20 cellular contexts compared by ENCODE assay signal in the genomic region with DNA sequence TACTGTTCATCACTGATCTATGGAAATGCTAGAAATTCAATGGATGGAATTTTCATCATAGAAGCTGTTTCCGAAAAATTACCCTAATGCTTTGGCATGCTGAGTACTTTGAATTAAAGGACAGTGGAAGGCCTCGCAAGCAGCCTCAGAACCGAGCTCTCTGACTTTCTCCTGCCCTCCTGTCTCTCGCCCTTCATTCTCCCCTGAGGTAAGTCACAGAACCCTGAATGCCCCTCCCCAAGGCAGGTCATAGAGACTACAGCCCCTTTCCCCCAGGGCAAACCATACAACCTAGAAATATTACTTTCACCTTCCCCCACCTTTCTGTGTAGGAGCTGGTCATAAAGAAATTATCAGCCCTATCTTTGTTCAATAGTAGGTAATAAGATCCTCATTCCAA.
DNase-seq lines count a peak whose midpoint lies in the region; ATAC-seq, FAIRE-seq and TF ChIP-seq lines count a peak whose summit lies in the region.
"Had no signal": no experiment of that assay in that cellular context is flagged by ENCODE, and none has a peak within 500 bp of the region (broad histone marks: within the 10 kb centered on the region; RNA-seq: fewer than 3 reads in every experiment).

No MANE protein-coding gene starts in this region.

- ATAC-seq in HepG2 (no peak), right lobe of liver (no peak)

- no peaks in the 10 kb centered on the region for H3K36me3 ChIP-seq in HepG2 (replicated peaks in 1 of 2; ENCODE audit: control insufficient read depth in 1 of 2, insufficient read depth in 2 of 2, low read length in 2 of 2)
- no peaks in the 10 kb centered on the region for H3K36me3 ChIP-seq in right lobe of liver
- H3K36me3 ChIP-seq in endodermal cell (ENCODE audit: control insufficient read depth, insufficient read depth, low read length), result no peaks in the 10 kb centered on the region
- no peaks in the 10 kb centered on the region for H3K36me3 ChIP-seq in neural progenitor cell

- H3K9me3 Mint-ChIP-seq in endodermal cell (no peaks in the 10 kb centered on the region), neural progenitor cell (no peaks in the 10 kb centered on the region)
- H3K9me3 Mint-ChIP-seq: CD4-positive, alpha-beta T cell had no signal

- intact Hi-C loops in HepG2 (cut with micrococcal nuclease; ENCODE audit: unreplicated experiment) (loop anchor here (2.0 to 5.0 kb wide), 2 partner anchors 69 to 241 kb away; no protein-coding TSS in a partner anchor), right lobe of liver (cut with DNase I) (loop anchor here in 1 of 2 donors (10.0 kb wide), 1 partner anchor 527 kb away; no protein-coding TSS in a partner anchor)

- DNase-seq in HepG2 (ENCODE audit: low spot score) (no peak), right lobe of liver (no peak), endodermal cell (no peak), neural progenitor cell (ENCODE audit: low spot score) (no peak), GM13977 (ENCODE audit: low spot score) (no peak), NOMO-1 treated with dmso at 0.1 percent for 144 hours (lab: John Stamatoyannopoulos, UW; ENCODE audit: unreplicated experiment) (no peak), SKM-1 treated with dmso at 0.1 percent for 144 hours (lab: John Stamatoyannopoulos, UW; ENCODE audit: unreplicated experiment) (no peak), frontal cortex (ENCODE audit: low spot score in 2 of 2) (no peak)
- DNase-seq: AML-193; Caco-2; CD4-positive, alpha-beta T cell; GDM1; H9 had no signal

- in situ Hi-C loops in HepG2 (cut with HindIII; ENCODE audit: extremely low pct_ligation_motif_present, low pct_unique_long_range_greater_than_20kb), result loop anchor here (10.0 kb wide), 1 partner anchor 247 kb away; a partner anchor contains a TSS
- in situ Hi-C loops in GM13977 (cut with MboI; ENCODE audit: low pct_unique_long_range_greater_than_20kb, low sequenced_read_pairs, unreplicated experiment), result no loop called here

- H3F3A ChIP-seq in neural progenitor cell (ENCODE audit: low read depth), result no peaks in the 10 kb centered on the region

- H3K9ac ChIP-seq in HepG2 (ENCODE audit: insufficient read depth, low read depth, low read length), result no peak overlapping the region
- no peak overlapping the region for H3K9ac ChIP-seq in endodermal cell (ENCODE audit: extremely low read depth, low read length, poor library complexity, severe bottlenecking)
- H3K9ac ChIP-seq in neural progenitor cell, result no peak overlapping the region

- H4K20me1 ChIP-seq in HepG2 (ENCODE audit: insufficient read depth, low read length), result no peaks in the 10 kb centered on the region
- no peaks in the 10 kb centered on the region for H4K20me1 ChIP-seq in neural progenitor cell (ENCODE audit: low read depth)

- H3K36me3 Mint-ChIP-seq in endodermal cell (ENCODE audit: low read depth), result no peaks in the 10 kb centered on the region
- H3K36me3 Mint-ChIP-seq in neural progenitor cell, result no peaks in the 10 kb centered on the region

- H3K27ac ChIP-seq in HepG2 (ENCODE audit: extremely low read length, insufficient read depth, low read length), result no peak overlapping the region
- no peak overlapping the region for H3K27ac ChIP-seq in right lobe of liver
- H3K27ac ChIP-seq in endodermal cell (ENCODE audit: low read depth, low read length), result no peak overlapping the region
- no peak overlapping the region for H3K27ac ChIP-seq in neural progenitor cell
- H3K27ac ChIP-seq: 22Rv1, A549, C4-2B had no signal

- BruUV-seq in HepG2 (replicated peaks; lab: Mats Ljungman, UMichigan), result no TSS peak

- H3K4me2 ChIP-seq in HepG2 (ENCODE audit: low read depth, low read length), result peak overlapping the region; percentile 95; the same call in 1 of the 2 replicates
- no peak overlapping the region for H3K4me2 ChIP-seq in neural progenitor cell
- H3K4me2 ChIP-seq: A549 had no signal

- CTCF ChIA-PET in HepG2 (lab: Yijun Ruan, JAX; ENCODE audit: low intra/inter-chr PET ratio, low total read pairs), result no interaction called here

- H3K27me3 Mint-ChIP-seq in endodermal cell (ENCODE audit: insufficient read depth), result no peaks in the 10 kb centered on the region
- H3K27me3 Mint-ChIP-seq in neural progenitor cell (ENCODE audit: insufficient read depth, low read depth), result peaks cover 2% of the 10 kb centered on the region
- H3K27me3 Mint-ChIP-seq: CD4-positive, alpha-beta T cell had no signal

- H3K27me3 ChIP-seq in HepG2 (ENCODE audit: control insufficient read depth in 1 of 2, insufficient read depth in 2 of 2, low read length in 2 of 2) (no peaks in the 10 kb centered on the region), right lobe of liver (no peaks in the 10 kb centered on the region), endodermal cell (ENCODE audit: control insufficient read depth, insufficient read depth, low read length, poor library complexity, severe bottlenecking) (no peaks in the 10 kb centered on the region), neural progenitor cell (no peaks in the 10 kb centered on the region)

- H2AFZ ChIP-seq in HepG2 (ENCODE audit: low read length) (no peak overlapping the region), neural progenitor cell (replicated peaks) (peak overlapping the region; percentile 2)

- POLR2A ChIA-PET in HepG2 (lab: Yijun Ruan, JAX), result interaction anchor here (1.6 kb wide), 1 partner anchor 246 kb away, joined by 3 read pairs; no protein-coding TSS in a partner anchor

- TF ChIP-seq CTCF in HepG2 (CRISPR knock-in tag; IDR thresholded peaks at IDR 0.05) (no peak), right lobe of liver (IDR thresholded peaks at IDR 0.05) (no peak), endodermal cell (conservative IDR thresholded peaks at IDR 0.05) (no peak), neural progenitor cell (IDR thresholded peaks at IDR 0.05) (no peak), GM13977 (IDR thresholded peaks at IDR 0.05; ENCODE audit: extremely low read depth, insufficient read depth, missing control alignments) (no peak)

- no peaks in the 10 kb centered on the region for H3K9me3 ChIP-seq in HepG2 (ENCODE audit: low read length)
- H3K9me3 ChIP-seq in right lobe of liver, result no peaks in the 10 kb centered on the region
- no peaks in the 10 kb centered on the region for H3K9me3 ChIP-seq in endodermal cell (ENCODE audit: control insufficient read depth, low read length)
- H3K9me3 ChIP-seq in neural progenitor cell (ENCODE audit: low read depth), result no peaks in the 10 kb centered on the region
- H3K9me3 ChIP-seq: A549, Caco-2 had no signal

- no peak for TF ChIP-seq POLR2A in HepG2 (IDR thresholded peaks at IDR 0.05; ENCODE audit: insufficient read depth in 1 of 2, low read depth in 2 of 2, low read length in 2 of 2)
- no peak for TF ChIP-seq POLR2A in right lobe of liver (IDR thresholded peaks at IDR 0.05)

- TF ChIP-seq RAD21 in HepG2 (CRISPR knock-in tag; IDR thresholded peaks at IDR 0.05), result no peak

- H3K4me3 ChIP-seq in HepG2 (replicated peaks in 1 of 3; ENCODE audit: insufficient read depth in 1 of 3, low read depth in 2 of 3, low read length in 3 of 3), result no peak overlapping the region
- no peak overlapping the region for H3K4me3 ChIP-seq in right lobe of liver
- no peak overlapping the region for H3K4me3 ChIP-seq in endodermal cell (ENCODE audit: low read length)
- no peak overlapping the region for H3K4me3 ChIP-seq in neural progenitor cell
- H3K4me3 ChIP-seq: A549 had no signal

- 72% methylated on average over 4 of the region's 4 CpGs for WGBS in HepG2 (ENCODE audit: low lambda C conversion rate)
- WGBS in right lobe of liver (ENCODE audit: insufficient coverage, low coverage, low lambda C conversion rate, missing lambda C conversion rate), result 54% methylated on average over 3 of the region's 4 CpGs
- WGBS in endodermal cell (ENCODE audit: insufficient coverage in 1 of 2, insufficient read length in 1 of 2), 2 experiments, result 79 to 89% methylated on average over 3 to 4 of the region's 4 CpGs

- H3K27ac Mint-ChIP-seq in endodermal cell, result peak overlapping the region; percentile 23
- H3K27ac Mint-ChIP-seq in neural progenitor cell, result peak overlapping the region; percentile 3
- H3K27ac Mint-ChIP-seq: CD4-positive, alpha-beta T cell had no signal

- peaks cover 44% of the 10 kb centered on the region for H3K4me1 ChIP-seq in HepG2 (ENCODE audit: insufficient read depth, low read length)
- peaks cover 0 to 3% (median 0%) of the 10 kb centered on the region in 4 donors for H3K4me1 ChIP-seq in right lobe of liver
- no peaks in the 10 kb centered on the region for H3K4me1 ChIP-seq in endodermal cell (ENCODE audit: control insufficient read depth, insufficient read depth, low read length)
- peaks cover 3% of the 10 kb centered on the region for H3K4me1 ChIP-seq in neural progenitor cell
- H3K4me1 ChIP-seq: A549 had no signal

- H3K4me3 Mint-ChIP-seq in endodermal cell, result no peak overlapping the region
- no peak overlapping the region for H3K4me3 Mint-ChIP-seq in neural progenitor cell
- H3K4me3 Mint-ChIP-seq: CD4-positive, alpha-beta T cell; H9 had no signal

- FAIRE-seq in HepG2 (lab: Jason Lieb, UNC) (no peak), frontal cortex (lab: Jason Lieb, UNC) (no peak)
- FAIRE-seq: A549, D721Med, GM12892, H1, HTR-8/SVneo had no signal

- no peaks in the 10 kb centered on the region for H3K79me2 ChIP-seq in HepG2 (ENCODE audit: insufficient read depth, low read length)
- H3K79me2 ChIP-seq in neural progenitor cell (ENCODE audit: low read depth), result no peaks in the 10 kb centered on the region

- H3K4me1 Mint-ChIP-seq in endodermal cell (peaks cover 6% of the 10 kb centered on the region), neural progenitor cell (peaks cover 6% of the 10 kb centered on the region)

- TF ChIP-seq EP300 in HepG2 (IDR thresholded peaks at IDR 0.05; ENCODE audit: low read depth in 2 of 2, low read length in 2 of 2), result no peak
- no peak for TF ChIP-seq EP300 in HepG2 (CRISPR knock-in tag; IDR thresholded peaks at IDR 0.05; ENCODE audit: borderline replicate concordance)

TF ChIP-seq in HepG2, 621 proteins besides CTCF, POLR2A, EP300 and RAD21 (continues in another document):
- no peak for TF ChIP-seq ZNF354B (CRISPR knock-in tag; IDR thresholded peaks at IDR 0.05)
- no peak for TF ChIP-seq REPIN1 (CRISPR knock-in tag; IDR thresholded peaks at IDR 0.05; ENCODE audit: borderline replicate concordance, low read depth)
- no peak for TF ChIP-seq ZNF143 (CRISPR knock-in tag; IDR thresholded peaks at IDR 0.05)
